20 cellular contexts compared by ENCODE assay signal in genomic region chr9:91532325-91532724, GRCh38.
DNase-seq lines count a peak whose midpoint lies in the region; ATAC-seq, FAIRE-seq and TF ChIP-seq lines count a peak whose summit lies in the region.
"Had no signal": no experiment of that assay in that cellular context is flagged by ENCODE, and none has a peak within 500 bp of the region (broad histone marks: within the 10 kb centered on the region; RNA-seq: fewer than 3 reads in every experiment).

No MANE protein-coding gene starts in this region.

- no peak overlapping the region for H3K9ac ChIP-seq in HepG2 (ENCODE audit: insufficient read depth, low read depth, low read length)

- H3K36me3 ChIP-seq in HepG2 (replicated peaks in 1 of 2; ENCODE audit: control insufficient read depth in 1 of 2, insufficient read depth in 2 of 2, low read length in 2 of 2): no peaks in the 10 kb centered on the region
- H3K36me3 ChIP-seq in right lobe of liver: no peaks in the 10 kb centered on the region

- no peak overlapping the region for H3K4me2 ChIP-seq in HepG2 (ENCODE audit: low read depth, low read length)

- TF ChIP-seq EP300 in HepG2 (IDR thresholded peaks at IDR 0.05; ENCODE audit: low read depth in 2 of 2, low read length in 2 of 2) (no peak), HepG2 (CRISPR knock-in tag; IDR thresholded peaks at IDR 0.05; ENCODE audit: borderline replicate concordance) (no peak)

- H4K20me1 ChIP-seq in HepG2 (ENCODE audit: insufficient read depth, low read length): no peaks in the 10 kb centered on the region

- 19% methylated on average over 3 of the region's 3 CpGs for WGBS in HepG2 (ENCODE audit: low lambda C conversion rate)
- WGBS in right lobe of liver (ENCODE audit: insufficient coverage, low coverage, low lambda C conversion rate, missing lambda C conversion rate): 85% methylated on average over 3 of the region's 3 CpGs

- no peaks in the 10 kb centered on the region for H3K36me3 Mint-ChIP-seq in effector memory CD8-positive, alpha-beta T cell (ENCODE audit: insufficient read depth)

- H3K4me1 ChIP-seq in HepG2 (ENCODE audit: insufficient read depth, low read length) (peaks cover 21% of the 10 kb centered on the region), right lobe of liver (no peaks in the 10 kb centered on the region)

- POLR2A ChIA-PET in HepG2 (lab: Yijun Ruan, JAX): no interaction called here

- H3K27me3 ChIP-seq in HepG2 (ENCODE audit: control insufficient read depth in 1 of 2, insufficient read depth in 2 of 2, low read length in 2 of 2): peaks cover 0 to 25% of the 10 kb centered on the region in 2 experiments; a peak in 2 of 5 replicates
- H3K27me3 ChIP-seq in right lobe of liver: no peaks in the 10 kb centered on the region

- no peaks in the 10 kb centered on the region for H3K9me3 Mint-ChIP-seq in effector memory CD8-positive, alpha-beta T cell
- H3K9me3 Mint-ChIP-seq: CD4-positive, alpha-beta T cell had no signal

- H2AFZ ChIP-seq in HepG2 (ENCODE audit: low read length): no peak overlapping the region

- CTCF ChIA-PET in HepG2 (lab: Yijun Ruan, JAX; ENCODE audit: low intra/inter-chr PET ratio, low total read pairs): no interaction called here

- no peaks in the 10 kb centered on the region for H3K4me1 Mint-ChIP-seq in effector memory CD8-positive, alpha-beta T cell (ENCODE audit: low read depth in 2 of 2)

- no peaks in the 10 kb centered on the region for H3K79me2 ChIP-seq in HepG2 (ENCODE audit: insufficient read depth, low read length)

- no peak overlapping the region for H3K4me3 Mint-ChIP-seq in effector memory CD8-positive, alpha-beta T cell
- H3K4me3 Mint-ChIP-seq: CD4-positive, alpha-beta T cell had no signal

- no peaks in the 10 kb centered on the region for H3K9me3 ChIP-seq in HepG2 (ENCODE audit: low read length)
- H3K9me3 ChIP-seq in right lobe of liver: no peaks in the 10 kb centered on the region

- intact Hi-C loops in HepG2 (cut with micrococcal nuclease; ENCODE audit: unreplicated experiment) (no loop called here), right lobe of liver (cut with DNase I) (no loop called here)

- in situ Hi-C loops in HepG2 (cut with HindIII; ENCODE audit: extremely low pct_ligation_motif_present, low pct_unique_long_range_greater_than_20kb): no loop called here

- no peak for TF ChIP-seq RAD21 in HepG2 (CRISPR knock-in tag; IDR thresholded peaks at IDR 0.05)

- H3K27me3 Mint-ChIP-seq in effector memory CD8-positive, alpha-beta T cell: peaks cover 45 to 50% of the 10 kb centered on the region in 2 donors

- ATAC-seq in HepG2 (no peak), right lobe of liver (no peak)
- ATAC-seq in effector memory CD8-positive, alpha-beta T cell (replicated peaks): no peak
- ATAC-seq: Panc1 had no signal

- H3K27ac Mint-ChIP-seq in effector memory CD8-positive, alpha-beta T cell: no peak overlapping the region
- H3K27ac Mint-ChIP-seq: CD4-positive, alpha-beta T cell had no signal

- H3K27ac ChIP-seq in HepG2 (ENCODE audit: extremely low read length, insufficient read depth, low read length) (no peak overlapping the region), right lobe of liver (no peak overlapping the region)

- H3K4me3 ChIP-seq in HepG2 (replicated peaks in 1 of 3; ENCODE audit: insufficient read depth in 1 of 3, low read depth in 2 of 3, low read length in 3 of 3) (no peak overlapping the region), right lobe of liver (no peak overlapping the region), choroid plexus epithelial cell (ENCODE audit: low read depth, low read length) (no peak overlapping the region)

- TF ChIP-seq POLR2A in HepG2 (IDR thresholded peaks at IDR 0.05; ENCODE audit: insufficient read depth in 1 of 2, low read depth in 2 of 2, low read length in 2 of 2) (no peak), right lobe of liver (IDR thresholded peaks at IDR 0.05) (no peak)

- no peak for DNase-seq in HepG2 (ENCODE audit: low spot score)
- no peak for DNase-seq in right lobe of liver
- peak; percentile 41 for DNase-seq in RCC 7860 (ENCODE audit: low spot score)
- peak; percentile 31 for DNase-seq in choroid plexus epithelial cell (ENCODE audit: low read depth)
- DNase-seq in kidney tubule cell (ENCODE audit: low spot score): peak; percentile 39
- no peak for DNase-seq in T-helper 9 cell
- no peak for DNase-seq in activated CD4-positive, alpha-beta T cell treated with anti-CD3 and anti-CD28 coated beads for 48 hours
- no peak for DNase-seq in effector memory CD8-positive, alpha-beta T cell
- DNase-seq: CD4-positive, alpha-beta T cell; DMS79 treated with DMSO at 0.1 percent for 48 hours; GF-D8; MV-4-11; NCI-H1417 treated with DMSO at 0.1 percent for 48 hours; NCI-H2029 treated with DMSO at 0.1 percent for 48 hours; NCI-H2227 treated with DMSO at 0.1 percent for 48 hours; NCI-H748 treated with DMSO at 0.1 percent for 48 hours; SHP77 treated with DMSO at 0.1 percent for 48 hours had no signal

- no peak for FAIRE-seq in HepG2 (lab: Jason Lieb, UNC)
- peak; percentile 67 for FAIRE-seq in RCC 7860 (lab: Jason Lieb, UNC)
- FAIRE-seq: GM19239, H54 had no signal

- no peak for TF ChIP-seq CTCF in HepG2 (CRISPR knock-in tag; IDR thresholded peaks at IDR 0.05)
- no peak for TF ChIP-seq CTCF in right lobe of liver (IDR thresholded peaks at IDR 0.05)
- TF ChIP-seq CTCF in choroid plexus epithelial cell (conservative IDR thresholded peaks at IDR 0.05; ENCODE audit: low read depth, low read length): no peak

- no TSS peak for BruUV-seq in HepG2 (replicated peaks; lab: Mats Ljungman, UMichigan)

TF ChIP-seq in HepG2, 621 proteins besides CTCF, POLR2A, EP300 and RAD21:
- TF ChIP-seq MAFF (IDR thresholded peaks at IDR 0.05; ENCODE audit: low read depth, low read length) (peak; percentile 87), SUZ12 (IDR thresholded peaks at IDR 0.05; ENCODE audit: low read depth, low read length) (no peak), ZNF230 (CRISPR knock-in tag; IDR thresholded peaks at IDR 0.05) (no peak), ZNF337 (CRISPR knock-in tag; IDR thresholded peaks at IDR 0.05; ENCODE audit: borderline replicate concordance, low read depth) (no peak), ZNF775 (CRISPR knock-in tag; IDR thresholded peaks at IDR 0.05; ENCODE audit: borderline replicate concordance) (no peak), MAFK (conservative IDR thresholded peaks at IDR 0.05 in 1 of 2, IDR thresholded peaks at IDR 0.05 in 1 of 2; ENCODE audit: low read length in 2 of 2) (peak; percentile 71 to 92), NONO (IDR thresholded peaks at IDR 0.05) (no peak), NONO (CRISPR knock-in tag; conservative IDR thresholded peaks at IDR 0.05) (no peak), TCF7L2 (IDR thresholded peaks at IDR 0.05; ENCODE audit: low read depth, low read length) (no peak), JUN (CRISPR knock-in tag; IDR thresholded peaks at IDR 0.05) (no peak), DMTF1 (CRISPR knock-in tag; IDR thresholded peaks at IDR 0.05) (no peak)

Comparison
In these comparisons a context has a peak if more than half of its experiments do, and no peak if none do; other contexts are left out.
1. DNase-seq: peak in RCC 7860 (single experiment), choroid plexus epithelial cell (single experiment) and kidney tubule cell (single experiment); none in HepG2 (single experiment), right lobe of liver (0 of 3), T-helper 9 cell (single experiment), activated CD4-positive, alpha-beta T cell treated with anti-CD3 and anti-CD28 coated beads for 48 hours (single experiment) and effector memory CD8-positive, alpha-beta T cell (0 of 3).